In the genomic region with DNA sequence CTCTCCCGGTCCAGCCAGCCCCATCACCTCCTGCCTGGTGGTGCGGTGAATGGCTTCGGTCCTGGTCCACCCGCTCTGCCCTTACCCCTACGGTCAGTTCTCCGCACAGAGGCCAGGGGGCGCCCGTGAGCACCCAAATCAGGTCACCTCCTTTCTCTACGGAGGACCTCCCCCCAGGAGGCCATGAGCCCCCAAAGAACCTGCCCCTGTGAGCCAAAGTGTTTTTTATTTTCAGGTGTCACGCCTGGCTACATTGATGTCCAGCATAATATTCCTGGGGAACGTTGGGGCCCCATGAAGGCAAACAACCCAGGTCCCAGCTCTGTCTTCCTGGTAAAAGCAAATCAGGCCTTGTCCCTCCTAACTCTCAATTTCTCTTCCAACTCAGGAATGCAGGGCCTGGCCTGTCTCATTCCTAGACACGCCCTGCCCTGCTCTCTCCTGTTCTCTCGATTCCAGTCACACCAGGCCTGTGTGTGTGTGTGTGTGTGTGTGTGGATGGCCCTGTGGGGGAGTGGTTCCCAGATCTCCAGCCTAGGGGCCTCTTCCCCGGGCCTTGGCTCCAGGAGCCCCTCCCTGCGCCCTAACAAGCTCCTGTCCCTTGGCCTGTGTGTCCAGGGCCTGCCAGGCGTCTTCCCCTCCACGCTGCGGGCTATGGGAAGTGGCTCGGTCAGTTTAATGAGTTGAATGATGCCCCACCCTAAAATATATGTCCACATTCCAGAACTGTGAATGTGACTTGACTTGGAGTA, we compare ENCODE assay signal across 8 cellular contexts. TPM values are rescaled to one million over a fixed set of nuclear protein-coding genes. Genes with fewer than 3 reads are reported as not detected.
DNase-seq lines count a peak whose midpoint lies in the region; ATAC-seq and TF ChIP-seq lines count a peak whose summit lies in the region.

No MANE protein-coding gene starts in this region.

- no peak overlapping the region for H3K4me3 Mint-ChIP-seq in nephron

- peak overlapping the region; percentile 87 to 98 (median 88) for H3K27ac Mint-ChIP-seq in nephron

- H3K27me3 Mint-ChIP-seq in nephron (ENCODE audit: low read depth) = peaks cover 8% of the 10 kb centered on the region

- TF ChIP-seq CTCF in epithelial cell of proximal tubule (conservative IDR thresholded peaks at IDR 0.05; ENCODE audit: low read depth, low read length) (peak; percentile 88), nephron (IDR thresholded peaks at IDR 0.05; ENCODE audit: unreplicated experiment in 3 of 3) (peak; percentile 53 to 67 (median 64)), transverse colon (IDR thresholded peaks at IDR 0.05) (peak; percentile 66 to 89 (median 74))

- intact Hi-C loops in transverse colon (cut with DNase I; ENCODE audit: low total_unique reads) = no loop called here

- H3K4me1 ChIP-seq in transverse colon = peaks cover 3 to 29% (median 14%) of the 10 kb centered on the region in 4 donors

- peaks cover 18% of the 10 kb centered on the region for H3K4me1 Mint-ChIP-seq in nephron

- no peak for ATAC-seq in HG02623 (IDR thresholded peaks at IDR 0.05; ENCODE audit: unreplicated experiment)

- H3K27me3 ChIP-seq in transverse colon = no peaks in the 10 kb centered on the region

- no peaks in the 10 kb centered on the region for H3K36me3 Mint-ChIP-seq in nephron (ENCODE audit: low read depth)

- no peaks in the 10 kb centered on the region for H3K36me3 ChIP-seq in transverse colon

- no peaks in the 10 kb centered on the region for H3K9me3 Mint-ChIP-seq in nephron

- H3K4me3 ChIP-seq in epithelial cell of proximal tubule (ENCODE audit: low read depth, low read length) (no peak overlapping the region), transverse colon (no peak overlapping the region)

- TF ChIP-seq POLR2A in transverse colon (IDR thresholded peaks at IDR 0.05) = peak; percentile 21

- TF ChIP-seq EP300 in transverse colon (IDR thresholded peaks at IDR 0.05; ENCODE audit: low read depth) = no peak

- no peaks in the 10 kb centered on the region for H3K9me3 ChIP-seq in transverse colon

- H3K27ac ChIP-seq in transverse colon = peak overlapping the region; percentile 75 to 87 (median 82)

- WGBS in transverse colon (ENCODE audit: low coverage in 1 of 2), 2 donors = 31 to 42% methylated on average over 5 to 19 of the region's 19 CpGs

- peak; percentile 11 for DNase-seq in NCI-H1092 treated with DMSO at 0.1 percent for 48 hours (lab: John Stamatoyannopoulos, UW)
- no peak for DNase-seq in NCI-H1092 (lab: John Stamatoyannopoulos, UW)
- DNase-seq in NCI-H226 = peak; percentile 86
- DNase-seq in activated CD8-positive, alpha-beta memory T cell treated with anti-CD3 and anti-CD28 coated beads for 24 hours = peak; percentile 89
- no peak for DNase-seq in epithelial cell of proximal tubule (ENCODE audit: low read depth)
- DNase-seq in transverse colon = peak; percentile 79

- in situ Hi-C loops in transverse colon (cut with MboI; ENCODE audit: low pct_ligation_motif_present in 1 of 4, low pct_unique_long_range_greater_than_20kb in 1 of 4, low sequenced_read_pairs in 3 of 4) = no loop called here

RNA-seq across cellular contexts. Expression of gene GIPC1, which starts 9.7 kb away (rescaled TPM):
- total RNA-seq in epithelial cell of proximal tubule = 208 and 218 TPM in 2 replicates
- 100 to 1,000 TPM; 295 to 569 (median 362) TPM for total RNA-seq in transverse colon

RNA-seq across cellular contexts. Expression of gene DNAJB1, which starts 12.5 kb away (rescaled TPM):
- total RNA-seq in epithelial cell of proximal tubule = 83.3 and 116 TPM in 2 replicates
- total RNA-seq in transverse colon = 100 to 1,000 TPM in 2 of 4 donors, 10 to 100 TPM in 2; 20.3 to 111 (median 93.8) TPM

RNA-seq across cellular contexts. Expression of gene TECR, which starts 23.7 kb away (rescaled TPM):
- total RNA-seq in epithelial cell of proximal tubule (57.7 and 95.3 TPM in 2 replicates), transverse colon (100 to 1,000 TPM in 1 of 4 donors, 10 to 100 TPM in 3; 36.6 to 145 (median 69.3) TPM)

RNA-seq across cellular contexts. Expression of gene PTGER1, which starts 30.5 kb away (rescaled TPM):
- total RNA-seq in epithelial cell of proximal tubule = 4.5 and 16.4 TPM in 2 replicates
- 1 to 10 TPM in 2 of 4 donors, not detected in 2; 1.1 to 1.2 TPM for total RNA-seq in transverse colon

Comparison
In these comparisons a context has a peak if more than half of its experiments do, and no peak if none do; other contexts are left out.
1. DNase-seq: peak in NCI-H1092 treated with DMSO at 0.1 percent for 48 hours (single experiment), NCI-H226 (single experiment), activated CD8-positive, alpha-beta memory T cell treated with anti-CD3 and anti-CD28 coated beads for 24 hours (single experiment) and transverse colon (single experiment); none in NCI-H1092 (single experiment) and epithelial cell of proximal tubule (single experiment).
2. Peak in every context shown above with its lines, with median percentiles within 50 percentile points of each other: CTCF ChIP-seq.